ENCODE assay signal across 8 cellular contexts in the genomic region with DNA sequence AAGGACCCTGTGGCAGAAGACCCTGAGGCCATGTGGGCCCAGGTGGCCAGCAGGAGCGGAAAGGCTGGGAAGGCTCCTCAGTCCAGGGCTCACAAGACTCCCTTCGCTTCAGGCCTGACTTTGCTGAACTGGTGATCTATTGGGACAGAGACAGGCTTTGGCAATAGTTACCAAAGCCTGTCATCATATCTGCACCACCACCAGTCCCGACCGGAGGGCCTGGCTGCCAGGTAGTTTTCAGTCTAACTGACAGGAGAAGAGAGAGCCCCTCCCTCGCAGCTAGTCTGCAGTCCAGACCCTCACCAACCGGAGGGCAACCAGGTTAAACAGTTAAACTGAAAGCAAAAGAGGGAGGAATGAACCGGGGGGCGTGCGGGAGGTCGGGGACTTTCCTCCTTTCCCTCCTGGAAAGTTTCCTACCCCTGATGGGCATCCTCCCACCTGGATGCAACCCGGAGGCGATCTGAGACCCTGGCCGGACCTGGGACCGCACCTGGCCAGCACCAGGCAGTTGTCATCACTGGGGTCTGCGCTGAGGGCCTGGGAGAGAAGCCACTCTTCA. TPM values are rescaled to one million over a fixed set of nuclear protein-coding genes. Genes with fewer than 3 reads are reported as not detected.
DNase-seq lines count a peak whose midpoint lies in the region; ATAC-seq and TF ChIP-seq lines count a peak whose summit lies in the region.

No MANE protein-coding gene starts in this region.

- peak overlapping the region; percentile 100 for H3K4me2 ChIP-seq in SK-N-SH

- peaks cover 0 to 2% (median 0%) of the 10 kb centered on the region in 5 experiments for H3K9me3 Mint-ChIP-seq in brain

- H3F3A ChIP-seq in SK-N-SH (replicated peaks; ENCODE audit: insufficient read depth) = peaks cover 4% of the 10 kb centered on the region

- H3K27me3 Mint-ChIP-seq in brain = no peaks in the 10 kb centered on the region

- H3K4me1 Mint-ChIP-seq in brain = peaks cover 10% of the 10 kb centered on the region

- no peaks in the 10 kb centered on the region for H3K27me3 ChIP-seq in SK-N-SH (ENCODE audit: insufficient read depth)

- H3K4me3 Mint-ChIP-seq in brain = peak overlapping the region; percentile 83 to 93 (median 88)

- peaks cover 0 to 11% of the 10 kb centered on the region in 2 experiments; a peak in 1 of 4 replicates for H3K4me1 ChIP-seq in SK-N-SH (ENCODE audit: control insufficient read depth in 1 of 2, insufficient read depth in 2 of 2, low read depth in 1 of 2, low read length in 1 of 2)

- TF ChIP-seq RAD21 in SK-N-SH (IDR thresholded peaks at IDR 0.05; ENCODE audit: low read length) = no peak

- H4K20me1 ChIP-seq in SK-N-SH (ENCODE audit: insufficient read depth) = no peaks in the 10 kb centered on the region

- H3K79me2 ChIP-seq in SK-N-SH (ENCODE audit: insufficient read depth) = peaks cover 8% of the 10 kb centered on the region; the same call in 1 of the 2 replicates

- H3K27ac ChIP-seq in SK-N-SH (ENCODE audit: low read depth in 2 of 2, low read length in 1 of 2) = peak overlapping the region; percentile 15 to 88; a peak in 2 of 4 replicates

- ATAC-seq in HG02981 (IDR thresholded peaks at IDR 0.05; ENCODE audit: unreplicated experiment) = peak; percentile 25

- peak overlapping the region; percentile 98; the same call in 1 of the 2 replicates for H2AFZ ChIP-seq in SK-N-SH (ENCODE audit: low read depth)

- H3K36me3 Mint-ChIP-seq in brain = no peaks in the 10 kb centered on the region

- H3K4me3 ChIP-seq in SK-N-SH (ENCODE audit: low read depth in 2 of 2, low read length in 1 of 2) = peak overlapping the region; percentile 74 to 87

- DNase-seq in DMS53 (lab: John Stamatoyannopoulos, UW) = peak; percentile 45
- no peak for DNase-seq in DMS53 treated with DMSO at 0.1 percent for 48 hours (lab: John Stamatoyannopoulos, UW; ENCODE audit: unreplicated experiment)
- DNase-seq in SK-N-SH = no peak
- peak; percentile 70 for DNase-seq in islet precursor cell
- DNase-seq in stimulated activated CD4-positive, alpha-beta T cell treated with anti-CD3 and anti-CD28 coated beads, Interleukin-2, amount 100 ng/mL, for 24 hours = peak; percentile 44 to 53
- no peak for DNase-seq in NCI-H2196 treated with DMSO at 0.1 percent for 48 hours (lab: John Stamatoyannopoulos, UW; ENCODE audit: unreplicated experiment)

- 18% methylated on average over 7 of the region's 15 CpGs for WGBS in SK-N-SH (ENCODE audit: low lambda C conversion rate)

- peak overlapping the region; percentile 91 for H3K9ac ChIP-seq in SK-N-SH

- no peaks in the 10 kb centered on the region for H3K9me3 ChIP-seq in SK-N-SH

- TF ChIP-seq CTCF in SK-N-SH (IDR thresholded peaks at IDR 0.05) (no peak), brain (conservative IDR thresholded peaks at IDR 0.05) (no peak)

- no peaks in the 10 kb centered on the region for H3K9me2 ChIP-seq in SK-N-SH

- no peak for TF ChIP-seq EP300 in SK-N-SH (IDR thresholded peaks at IDR 0.05; ENCODE audit: borderline replicate concordance in 1 of 2, low read depth in 1 of 2, low read length in 1 of 2)

- peak overlapping the region; percentile 64 to 83 (median 70) for H3K27ac Mint-ChIP-seq in brain

- no peaks in the 10 kb centered on the region for H3K36me3 ChIP-seq in SK-N-SH (replicated peaks in 1 of 2; ENCODE audit: control insufficient read depth in 1 of 2, insufficient read depth in 2 of 2, low read length in 1 of 2)

- POLR2A ChIA-PET in SK-N-SH (lab: Yijun Ruan, JAX) = interaction anchor here (0.7 kb wide), 1 partner anchor 71 kb away, joined by 3 read pairs; no protein-coding TSS in a partner anchor

- CTCF ChIA-PET in SK-N-SH (lab: Yijun Ruan, JAX) = interaction anchor here (1.2 to 2.2 kb wide), 2 partner anchors 22 to 71 kb away, joined by 3 to 7 read pairs; no protein-coding TSS in a partner anchor

TF ChIP-seq in SK-N-SH, 30 proteins besides CTCF, POLR2A, EP300 and RAD21 (continues in another document):
- TF ChIP-seq RFX5 (IDR thresholded peaks at IDR 0.05; ENCODE audit: low read length) (no peak), FOXJ3 (CRISPR knock-in tag; IDR thresholded peaks at IDR 0.05) (no peak), NRF1 (IDR thresholded peaks at IDR 0.05; ENCODE audit: low read depth, low read length) (no peak), NFIC (IDR thresholded peaks at IDR 0.05; ENCODE audit: borderline replicate concordance) (no peak), TCF12 (IDR thresholded peaks at IDR 0.05) (no peak), FOSL2 (IDR thresholded peaks at IDR 0.05; ENCODE audit: borderline replicate concordance, low read depth) (no peak), GABPA (IDR thresholded peaks at IDR 0.05; ENCODE audit: low read depth) (no peak), TAF1 (IDR thresholded peaks at IDR 0.05; ENCODE audit: borderline replicate concordance, low read depth, low read length) (no peak), GATA2 (CRISPR knock-in tag; IDR thresholded peaks at IDR 0.05) (no peak), FOXM1 (IDR thresholded peaks at IDR 0.05; ENCODE audit: low read depth) (no peak), MXI1 (IDR thresholded peaks at IDR 0.05; ENCODE audit: low read depth, low read length) (no peak), POLR2AphosphoS5 (IDR thresholded peaks at IDR 0.05; ENCODE audit: low read depth, low read length) (no peak), SIN3A (IDR thresholded peaks at IDR 0.05; ENCODE audit: borderline replicate concordance, low read depth, low read length) (no peak)
- TF ChIP-seq, protein P1, sequence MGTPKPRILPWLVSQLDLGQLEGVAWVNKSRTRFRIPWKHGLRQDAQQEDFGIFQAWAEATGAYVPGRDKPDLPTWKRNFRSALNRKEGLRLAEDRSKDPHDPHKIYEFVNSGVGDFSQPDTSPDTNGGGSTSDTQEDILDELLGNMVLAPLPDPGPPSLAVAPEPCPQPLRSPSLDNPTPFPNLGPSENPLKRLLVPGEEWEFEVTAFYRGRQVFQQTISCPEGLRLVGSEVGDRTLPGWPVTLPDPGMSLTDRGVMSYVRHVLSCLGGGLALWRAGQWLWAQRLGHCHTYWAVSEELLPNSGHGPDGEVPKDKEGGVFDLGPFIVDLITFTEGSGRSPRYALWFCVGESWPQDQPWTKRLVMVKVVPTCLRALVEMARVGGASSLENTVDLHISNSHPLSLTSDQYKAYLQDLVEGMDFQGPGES (IDR thresholded peaks at IDR 0.05; ENCODE audit: low read depth, low read length) = no peak
- TF ChIP-seq, protein P2, sequence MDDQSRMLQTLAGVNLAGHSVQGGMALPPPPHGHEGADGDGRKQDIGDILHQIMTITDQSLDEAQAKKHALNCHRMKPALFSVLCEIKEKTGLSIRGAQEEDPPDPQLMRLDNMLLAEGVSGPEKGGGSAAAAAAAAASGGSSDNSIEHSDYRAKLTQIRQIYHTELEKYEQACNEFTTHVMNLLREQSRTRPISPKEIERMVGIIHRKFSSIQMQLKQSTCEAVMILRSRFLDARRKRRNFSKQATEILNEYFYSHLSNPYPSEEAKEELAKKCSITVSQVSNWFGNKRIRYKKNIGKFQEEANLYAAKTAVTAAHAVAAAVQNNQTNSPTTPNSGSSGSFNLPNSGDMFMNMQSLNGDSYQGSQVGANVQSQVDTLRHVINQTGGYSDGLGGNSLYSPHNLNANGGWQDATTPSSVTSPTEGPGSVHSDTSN (IDR thresholded peaks at IDR 0.05) = no peak
- TF ChIP-seq, protein P3, sequence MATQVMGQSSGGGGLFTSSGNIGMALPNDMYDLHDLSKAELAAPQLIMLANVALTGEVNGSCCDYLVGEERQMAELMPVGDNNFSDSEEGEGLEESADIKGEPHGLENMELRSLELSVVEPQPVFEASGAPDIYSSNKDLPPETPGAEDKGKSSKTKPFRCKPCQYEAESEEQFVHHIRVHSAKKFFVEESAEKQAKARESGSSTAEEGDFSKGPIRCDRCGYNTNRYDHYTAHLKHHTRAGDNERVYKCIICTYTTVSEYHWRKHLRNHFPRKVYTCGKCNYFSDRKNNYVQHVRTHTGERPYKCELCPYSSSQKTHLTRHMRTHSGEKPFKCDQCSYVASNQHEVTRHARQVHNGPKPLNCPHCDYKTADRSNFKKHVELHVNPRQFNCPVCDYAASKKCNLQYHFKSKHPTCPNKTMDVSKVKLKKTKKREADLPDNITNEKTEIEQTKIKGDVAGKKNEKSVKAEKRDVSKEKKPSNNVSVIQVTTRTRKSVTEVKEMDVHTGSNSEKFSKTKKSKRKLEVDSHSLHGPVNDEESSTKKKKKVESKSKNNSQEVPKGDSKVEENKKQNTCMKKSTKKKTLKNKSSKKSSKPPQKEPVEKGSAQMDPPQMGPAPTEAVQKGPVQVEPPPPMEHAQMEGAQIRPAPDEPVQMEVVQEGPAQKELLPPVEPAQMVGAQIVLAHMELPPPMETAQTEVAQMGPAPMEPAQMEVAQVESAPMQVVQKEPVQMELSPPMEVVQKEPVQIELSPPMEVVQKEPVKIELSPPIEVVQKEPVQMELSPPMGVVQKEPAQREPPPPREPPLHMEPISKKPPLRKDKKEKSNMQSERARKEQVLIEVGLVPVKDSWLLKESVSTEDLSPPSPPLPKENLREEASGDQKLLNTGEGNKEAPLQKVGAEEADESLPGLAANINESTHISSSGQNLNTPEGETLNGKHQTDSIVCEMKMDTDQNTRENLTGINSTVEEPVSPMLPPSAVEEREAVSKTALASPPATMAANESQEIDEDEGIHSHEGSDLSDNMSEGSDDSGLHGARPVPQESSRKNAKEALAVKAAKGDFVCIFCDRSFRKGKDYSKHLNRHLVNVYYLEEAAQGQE (IDR thresholded peaks at IDR 0.05; ENCODE audit: low read depth, low read length) = no peak

RNA-seq across cellular contexts. Expression of a gene that starts 0.5 kb away (rescaled TPM):
- 9.6 and 11.0 TPM in 2 replicates for polyA plus RNA-seq in SK-N-SH (2012; rRNA removed)
- polyA plus RNA-seq in SK-N-SH (2012; cell fraction: cytosol; rRNA removed) = 16.1 and 17.9 TPM in 2 replicates
- polyA plus RNA-seq in SK-N-SH (2012; cell fraction: nucleus; rRNA removed) = 4.2 and 6.1 TPM in 2 replicates
- polyA plus RNA-seq in brain (ENCODE audit: insufficient read depth, low read depth, low replicate concordance) = 10.3 TPM

RNA-seq across cellular contexts. Expression of a gene that starts 29.8 kb away (rescaled TPM):
- polyA plus RNA-seq in SK-N-SH (2012; rRNA removed) (18.2 and 23.6 TPM in 2 replicates), brain (ENCODE audit: insufficient read depth, low read depth, low replicate concordance) (8.5 TPM)
- 28.7 and 29.8 TPM in 2 replicates for polyA plus RNA-seq in SK-N-SH (2012; cell fraction: cytosol; rRNA removed)
- polyA plus RNA-seq in SK-N-SH (2012; cell fraction: nucleus; rRNA removed) = 5.1 and 5.6 TPM in 2 replicates

RNA-seq across cellular contexts. Expression of a gene that starts 29.9 kb away (rescaled TPM):
- 6.6 and 10.5 TPM in 2 replicates for polyA plus RNA-seq in SK-N-SH (2012; rRNA removed)
- 8.5 and 10.2 TPM in 2 replicates for polyA plus RNA-seq in SK-N-SH (2012; cell fraction: cytosol; rRNA removed)
- 6.3 and 16.1 TPM in 2 replicates for polyA plus RNA-seq in SK-N-SH (2012; cell fraction: nucleus; rRNA removed)
- 2.9 TPM for polyA plus RNA-seq in brain (ENCODE audit: insufficient read depth, low read depth, low replicate concordance)

Comparison
In these comparisons a context has a peak if more than half of its experiments do, and no peak if none do; other contexts are left out.
1. DNase-seq: peak in DMS53 (single experiment), islet precursor cell (single experiment) and stimulated activated CD4-positive, alpha-beta T cell treated with anti-CD3 and anti-CD28 coated beads, Interleukin-2, amount 100 ng/mL, for 24 hours (2 of 2); none in DMS53 treated with DMSO at 0.1 percent for 48 hours (single experiment), SK-N-SH (single experiment) and NCI-H2196 treated with DMSO at 0.1 percent for 48 hours (single experiment).